Comparison of ENCODE assay signal across 21 cellular contexts in the genomic region with DNA sequence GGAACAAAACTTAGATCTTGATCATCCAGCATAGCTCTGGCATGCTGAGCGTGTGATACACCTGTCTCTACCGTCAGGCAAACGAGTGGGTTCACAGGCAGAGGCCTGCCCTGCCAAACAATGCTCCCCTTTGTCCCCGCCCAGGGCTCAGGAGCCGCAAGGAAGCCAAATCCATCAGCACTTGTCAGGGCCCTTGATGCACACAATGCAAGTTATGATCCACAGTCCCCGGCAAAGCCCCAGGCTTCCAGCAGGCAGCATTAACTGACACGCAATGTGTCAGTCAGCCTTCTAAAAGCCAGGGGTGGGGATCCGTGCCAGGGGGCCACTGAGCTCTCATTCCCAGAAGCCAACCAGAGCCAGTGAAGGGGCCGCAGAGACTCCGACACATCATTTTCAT.
A peak's percentile ranks its signal among the peaks of the same experiment; 100 is the strongest.
DNase-seq lines count a peak whose midpoint lies in the region; ATAC-seq and TF ChIP-seq lines count a peak whose summit lies in the region.
"Had no signal": no experiment of that assay in that cellular context is flagged by ENCODE, and none has a peak within 500 bp of the region (broad histone marks: within the 10 kb centered on the region; RNA-seq: fewer than 3 reads in every experiment).

No MANE protein-coding gene starts in this region.

- no peak overlapping the region for H2AFZ ChIP-seq in smooth muscle cell (ENCODE audit: low read depth)

- no peak for TF ChIP-seq CTCF in smooth muscle cell (IDR thresholded peaks at IDR 0.05; ENCODE audit: borderline replicate concordance, insufficient read depth, poor library complexity, severe bottlenecking)
- TF ChIP-seq CTCF in endothelial cell (IDR thresholded peaks at IDR 0.05; ENCODE audit: unreplicated experiment): no peak

- no peaks in the 10 kb centered on the region for H3K36me3 ChIP-seq in smooth muscle cell (ENCODE audit: low read depth)
- H3K36me3 ChIP-seq: HAP-1 had no signal

- H3K4me3 Mint-ChIP-seq in endothelial cell (ENCODE audit: unreplicated experiment): no peak overlapping the region
- H3K4me3 Mint-ChIP-seq: CD4-positive, CD25-positive, alpha-beta regulatory T cell; central memory CD8-positive, alpha-beta T cell; effector memory CD8-positive, alpha-beta T cell; naive B cell had no signal

- no peaks in the 10 kb centered on the region for H3K9me3 ChIP-seq in smooth muscle cell (replicated peaks; ENCODE audit: low read depth)
- H3K9me3 ChIP-seq: HAP-1, psoas muscle had no signal

- peak overlapping the region; percentile 19 for H3K27ac ChIP-seq in smooth muscle cell (ENCODE audit: low read depth)
- H3K27ac ChIP-seq: psoas muscle had no signal

- 79% methylated on average over 10 of the region's 10 CpGs for WGBS in smooth muscle cell (ENCODE audit: low lambda C conversion rate)

- H3K4me3 ChIP-seq in smooth muscle cell: no peak overlapping the region
- H3K4me3 ChIP-seq: HAP-1, psoas muscle had no signal

- no peaks in the 10 kb centered on the region for H3K27me3 ChIP-seq in smooth muscle cell (ENCODE audit: low read depth)

- H3K4me1 ChIP-seq in smooth muscle cell (ENCODE audit: low read depth): no peaks in the 10 kb centered on the region
- H3K4me1 ChIP-seq: HAP-1, psoas muscle had no signal

- H3K36me3 Mint-ChIP-seq in endothelial cell (ENCODE audit: low read depth, unreplicated experiment): no peaks in the 10 kb centered on the region
- H3K36me3 Mint-ChIP-seq: CD4-positive, CD25-positive, alpha-beta regulatory T cell had no signal

- no peaks in the 10 kb centered on the region for H3K79me2 ChIP-seq in smooth muscle cell (ENCODE audit: low read depth)

- peaks cover 2% of the 10 kb centered on the region for H3K27me3 Mint-ChIP-seq in endothelial cell (ENCODE audit: unreplicated experiment)

- DNase-seq in NCI-H146 (lab: John Stamatoyannopoulos, UW) (peak; percentile 22), NCI-H146 treated with DMSO at 0.1 percent for 48 hours (lab: John Stamatoyannopoulos, UW; ENCODE audit: unreplicated experiment) (no peak), NCI-H345 treated with DMSO at 0.1 percent for 48 hours (lab: John Stamatoyannopoulos, UW; ENCODE audit: unreplicated experiment) (peak; percentile 98), astrocyte of the hippocampus (ENCODE audit: low read depth, low spot score) (peak; percentile 86), smooth muscle cell (lab: John Stamatoyannopoulos, UW; ENCODE audit: unreplicated experiment) (no peak), endothelial cell (ENCODE audit: low spot score) (no peak), activated gamma-delta T cell treated with Interleukin-2 at 50 U/mL for 16 hours (no peak)
- DNase-seq: activated CD4-positive, alpha-beta T cell treated with anti-CD3 and anti-CD28 coated beads, Interleukin-2, amount 50 U/mL, for 48 hours; CD4-positive, CD25-positive, alpha-beta regulatory T cell; effector memory CD8-positive, alpha-beta T cell; EL; foreskin melanocyte; KG1; naive B cell; NCI-H1930; psoas muscle; stimulated activated CD4-positive, alpha-beta T cell treated with anti-CD3 and anti-CD28 coated beads, Interleukin-12 subunit alpha, Interleukin-12 subunit beta, amount 100 ng/mL, for 4 hours; stimulated activated naive CD4-positive, alpha-beta T cell treated with Interleukin-2 at 50 U/mL for 16 hours had no signal

- no peaks in the 10 kb centered on the region for H3F3A ChIP-seq in smooth muscle cell (ENCODE audit: low read depth)

- H3K4me1 Mint-ChIP-seq in endothelial cell (ENCODE audit: unreplicated experiment): peaks cover 8% of the 10 kb centered on the region
- H3K4me1 Mint-ChIP-seq: naive B cell had no signal

- H4K20me1 ChIP-seq in smooth muscle cell (ENCODE audit: low read depth): no peaks in the 10 kb centered on the region

- no peak overlapping the region for H3K9ac ChIP-seq in smooth muscle cell (ENCODE audit: low read depth)

- H3K27ac Mint-ChIP-seq in endothelial cell (ENCODE audit: unreplicated experiment): no peak overlapping the region
- H3K27ac Mint-ChIP-seq: CD4-positive, CD25-positive, alpha-beta regulatory T cell; effector memory CD8-positive, alpha-beta T cell; naive B cell had no signal

- H3K4me2 ChIP-seq in smooth muscle cell: no peak overlapping the region

- no peak for ATAC-seq in HG02970 (IDR thresholded peaks at IDR 0.05; ENCODE audit: low FRiP score, unreplicated experiment)
- ATAC-seq: effector memory CD8-positive, alpha-beta T cell; psoas muscle had no signal

- no peaks in the 10 kb centered on the region for H3K9me3 Mint-ChIP-seq in endothelial cell (ENCODE audit: unreplicated experiment)
- H3K9me3 Mint-ChIP-seq: central memory CD8-positive, alpha-beta T cell had no signal

Comparison
In these comparisons a context has a peak if more than half of its experiments do, and no peak if none do; other contexts are left out.
1. DNase-seq: peak in NCI-H146 (single experiment), NCI-H345 treated with DMSO at 0.1 percent for 48 hours (single experiment) and astrocyte of the hippocampus (single experiment); none in NCI-H146 treated with DMSO at 0.1 percent for 48 hours (single experiment), smooth muscle cell (single experiment), endothelial cell (single experiment) and activated gamma-delta T cell treated with Interleukin-2 at 50 U/mL for 16 hours (single experiment).